In the genomic region with DNA sequence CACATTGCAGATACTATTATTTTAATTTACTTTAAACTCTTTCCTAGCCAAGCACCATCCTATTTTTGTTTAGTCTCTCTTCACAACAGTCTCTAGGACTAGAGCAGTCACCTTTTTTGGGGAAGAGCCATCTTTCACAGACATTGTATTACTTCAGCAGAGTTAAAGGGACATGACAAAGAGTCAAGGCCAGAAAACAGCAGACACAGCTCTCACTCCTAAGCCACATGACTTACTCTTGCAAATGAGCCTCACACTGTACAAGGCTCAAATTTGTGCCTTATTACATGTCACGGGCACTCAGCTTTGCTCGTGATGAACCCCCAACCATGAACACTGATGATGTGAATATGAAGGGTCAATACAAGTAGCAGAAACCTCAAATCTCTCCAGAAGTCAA, we compare ENCODE assay signal across 1 cellular context.
TF ChIP-seq lines count a peak whose summit lies in the region.

No MANE protein-coding gene starts in this region.

TF ChIP-seq in GM12878, 131 proteins besides CTCF, POLR2A, EP300 and RAD21 (continued from another document):
- TF ChIP-seq, protein P1, sequence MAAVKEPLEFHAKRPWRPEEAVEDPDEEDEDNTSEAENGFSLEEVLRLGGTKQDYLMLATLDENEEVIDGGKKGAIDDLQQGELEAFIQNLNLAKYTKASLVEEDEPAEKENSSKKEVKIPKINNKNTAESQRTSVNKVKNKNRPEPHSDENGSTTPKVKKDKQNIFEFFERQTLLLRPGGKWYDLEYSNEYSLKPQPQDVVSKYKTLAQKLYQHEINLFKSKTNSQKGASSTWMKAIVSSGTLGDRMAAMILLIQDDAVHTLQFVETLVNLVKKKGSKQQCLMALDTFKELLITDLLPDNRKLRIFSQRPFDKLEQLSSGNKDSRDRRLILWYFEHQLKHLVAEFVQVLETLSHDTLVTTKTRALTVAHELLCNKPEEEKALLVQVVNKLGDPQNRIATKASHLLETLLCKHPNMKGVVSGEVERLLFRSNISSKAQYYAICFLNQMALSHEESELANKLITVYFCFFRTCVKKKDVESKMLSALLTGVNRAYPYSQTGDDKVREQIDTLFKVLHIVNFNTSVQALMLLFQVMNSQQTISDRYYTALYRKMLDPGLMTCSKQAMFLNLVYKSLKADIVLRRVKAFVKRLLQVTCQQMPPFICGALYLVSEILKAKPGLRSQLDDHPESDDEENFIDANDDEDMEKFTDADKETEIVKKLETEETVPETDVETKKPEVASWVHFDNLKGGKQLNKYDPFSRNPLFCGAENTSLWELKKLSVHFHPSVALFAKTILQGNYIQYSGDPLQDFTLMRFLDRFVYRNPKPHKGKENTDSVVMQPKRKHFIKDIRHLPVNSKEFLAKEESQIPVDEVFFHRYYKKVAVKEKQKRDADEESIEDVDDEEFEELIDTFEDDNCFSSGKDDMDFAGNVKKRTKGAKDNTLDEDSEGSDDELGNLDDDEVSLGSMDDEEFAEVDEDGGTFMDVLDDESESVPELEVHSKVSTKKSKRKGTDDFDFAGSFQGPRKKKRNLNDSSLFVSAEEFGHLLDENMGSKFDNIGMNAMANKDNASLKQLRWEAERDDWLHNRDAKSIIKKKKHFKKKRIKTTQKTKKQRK (IDR thresholded peaks at IDR 0.05; ENCODE audit: low read depth, low read length): no peak
- no peak for TF ChIP-seq GABPA (IDR thresholded peaks at IDR 0.05; ENCODE audit: low read depth)
- no peak for TF ChIP-seq ESRRA (IDR thresholded peaks at IDR 0.05; ENCODE audit: low read length)
- no peak for TF ChIP-seq ZZZ3 (IDR thresholded peaks at IDR 0.05; ENCODE audit: control insufficient read depth, insufficient read length, low read depth)
- no peak for TF ChIP-seq MEF2A (IDR thresholded peaks at IDR 0.05; ENCODE audit: insufficient read depth, low read depth, low read length)
- no peak for TF ChIP-seq RAD51 (IDR thresholded peaks at IDR 0.05)
- TF ChIP-seq NR2F1 (conservative IDR thresholded peaks at IDR 0.05): no peak
- TF ChIP-seq, protein P2, sequence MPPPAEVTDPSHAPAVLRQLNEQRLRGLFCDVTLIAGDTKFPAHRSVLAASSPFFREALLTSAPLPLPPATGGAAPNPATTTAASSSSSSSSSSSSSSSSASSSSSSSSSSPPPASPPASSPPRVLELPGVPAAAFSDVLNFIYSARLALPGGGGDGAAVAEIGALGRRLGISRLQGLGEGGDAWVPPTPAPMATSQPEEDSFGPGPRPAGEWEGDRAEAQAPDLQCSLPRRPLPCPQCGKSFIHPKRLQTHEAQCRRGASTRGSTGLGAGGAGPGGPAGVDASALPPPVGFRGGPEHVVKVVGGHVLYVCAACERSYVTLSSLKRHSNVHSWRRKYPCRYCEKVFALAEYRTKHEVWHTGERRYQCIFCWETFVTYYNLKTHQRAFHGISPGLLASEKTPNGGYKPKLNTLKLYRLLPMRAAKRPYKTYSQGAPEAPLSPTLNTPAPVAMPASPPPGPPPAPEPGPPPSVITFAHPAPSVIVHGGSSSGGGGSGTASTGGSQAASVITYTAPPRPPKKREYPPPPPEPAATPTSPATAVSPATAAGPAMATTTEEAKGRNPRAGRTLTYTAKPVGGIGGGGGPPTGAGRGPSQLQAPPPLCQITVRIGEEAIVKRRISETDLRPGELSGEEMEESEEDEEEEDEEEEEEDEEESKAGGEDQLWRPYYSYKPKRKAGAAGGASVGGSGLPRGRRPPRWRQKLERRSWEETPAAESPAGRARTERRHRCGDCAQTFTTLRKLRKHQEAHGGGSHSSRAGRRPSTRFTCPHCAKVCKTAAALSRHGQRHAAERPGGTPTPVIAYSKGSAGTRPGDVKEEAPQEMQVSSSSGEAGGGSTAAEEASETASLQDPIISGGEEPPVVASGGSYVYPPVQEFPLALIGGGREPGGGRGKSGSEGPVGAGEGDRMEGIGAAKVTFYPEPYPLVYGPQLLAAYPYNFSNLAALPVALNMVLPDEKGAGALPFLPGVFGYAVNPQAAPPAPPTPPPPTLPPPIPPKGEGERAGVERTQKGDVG (CRISPR knock-in tag; IDR thresholded peaks at IDR 0.05): no peak
- TF ChIP-seq ZSCAN29 (IDR thresholded peaks at IDR 0.05): no peak
- TF ChIP-seq RFX5 (IDR thresholded peaks at IDR 0.05; ENCODE audit: low read depth, low read length): no peak
- no peak for TF ChIP-seq JUNB (IDR thresholded peaks at IDR 0.05)
- TF ChIP-seq, protein P3, sequence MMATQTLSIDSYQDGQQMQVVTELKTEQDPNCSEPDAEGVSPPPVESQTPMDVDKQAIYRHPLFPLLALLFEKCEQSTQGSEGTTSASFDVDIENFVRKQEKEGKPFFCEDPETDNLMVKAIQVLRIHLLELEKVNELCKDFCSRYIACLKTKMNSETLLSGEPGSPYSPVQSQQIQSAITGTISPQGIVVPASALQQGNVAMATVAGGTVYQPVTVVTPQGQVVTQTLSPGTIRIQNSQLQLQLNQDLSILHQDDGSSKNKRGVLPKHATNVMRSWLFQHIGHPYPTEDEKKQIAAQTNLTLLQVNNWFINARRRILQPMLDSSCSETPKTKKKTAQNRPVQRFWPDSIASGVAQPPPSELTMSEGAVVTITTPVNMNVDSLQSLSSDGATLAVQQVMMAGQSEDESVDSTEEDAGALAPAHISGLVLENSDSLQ (IDR thresholded peaks at IDR 0.05): no peak
- TF ChIP-seq HDAC6 (IDR thresholded peaks at IDR 0.05; ENCODE audit: unreplicated experiment): no peak
